Comparison of ENCODE assay signal across 2 cellular contexts in the genomic region with DNA sequence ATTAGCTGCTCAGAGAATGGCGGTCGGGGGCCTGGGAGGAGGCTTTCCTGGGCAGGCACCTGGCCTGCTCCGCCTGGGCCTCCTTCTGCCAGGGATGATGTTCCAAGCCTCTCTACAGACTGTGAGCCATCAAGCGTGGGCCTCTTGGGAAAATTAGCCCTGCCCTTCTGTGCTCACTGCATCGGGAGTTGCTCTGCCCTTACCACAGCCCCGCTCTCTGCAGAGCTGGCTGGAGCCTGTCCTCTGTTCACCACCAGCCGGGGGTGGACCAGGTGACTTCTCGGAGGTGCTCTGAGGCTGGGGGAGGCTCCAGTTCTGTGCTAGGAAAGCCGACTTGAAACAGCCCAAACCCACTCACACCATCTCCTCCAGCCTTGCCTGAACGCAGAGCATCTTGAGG.
TF ChIP-seq lines count a peak whose summit lies in the region.

No MANE protein-coding gene starts in this region.

TF ChIP-seq in IMR-90, 13 proteins besides CTCF, POLR2A, EP300 and RAD21:
- TF ChIP-seq CHD1 (IDR thresholded peaks at IDR 0.05; ENCODE audit: low read depth, low read length) (no peak), SMC3 (IDR thresholded peaks at IDR 0.05; ENCODE audit: low read depth, low read length) (no peak), MAFK (IDR thresholded peaks at IDR 0.05; ENCODE audit: low read depth, low read length) (no peak)

TF ChIP-seq in H1, 55 proteins besides CTCF, POLR2A, EP300 and RAD21:
- TF ChIP-seq MAFK (IDR thresholded peaks at IDR 0.05; ENCODE audit: low read depth, low read length), result no peak
- TF ChIP-seq KDM1A (IDR thresholded peaks at IDR 0.05; ENCODE audit: borderline replicate concordance, low read length), result no peak
- no peak for TF ChIP-seq EZH2 (IDR thresholded peaks at IDR 0.05; ENCODE audit: low read depth, low read length, severe bottlenecking)
